10 cellular contexts compared by ENCODE assay signal in the genomic region with DNA sequence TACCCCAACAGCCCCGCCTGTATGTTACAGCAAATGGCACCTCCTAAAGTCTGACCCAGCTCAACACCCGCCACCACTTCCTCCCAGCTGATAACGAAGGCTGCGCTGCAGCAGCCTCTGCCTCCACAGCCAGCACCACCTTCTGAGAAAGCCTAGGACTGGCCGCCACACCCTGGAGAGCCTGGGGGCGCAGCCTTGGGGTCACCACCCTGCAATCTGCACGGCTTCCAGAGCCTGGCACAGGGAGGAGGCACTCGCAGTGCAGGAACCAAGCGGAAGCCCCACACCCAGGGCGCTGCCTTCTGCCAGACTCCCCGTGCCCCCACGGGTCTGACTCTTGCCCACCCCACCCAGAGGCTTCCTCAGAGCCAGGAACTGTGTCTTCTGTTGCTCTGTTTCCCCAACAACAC.
DNase-seq lines count a peak whose midpoint lies in the region; ATAC-seq lines count a peak whose summit lies in the region.
"Had no signal": no experiment of that assay in that cellular context is flagged by ENCODE, and none has a peak within 500 bp of the region (broad histone marks: within the 10 kb centered on the region; RNA-seq: fewer than 3 reads in every experiment).

No MANE protein-coding gene starts in this region.

- H3K4me1 Mint-ChIP-seq in activated CD4-positive, alpha-beta T cell treated with anti-CD3 and anti-CD28 coated beads, Interleukin-2, amount 10 ng/mL, durations not matched to agents 24 days and 14 days: peaks cover 14% of the 10 kb centered on the region
- H3K4me1 Mint-ChIP-seq in activated naive CD8-positive, alpha-beta T cell treated with anti-CD3 and anti-CD28 coated beads for 36 hours: peaks cover 20% of the 10 kb centered on the region

- peak; percentile 84 for DNase-seq in activated CD4-positive, alpha-beta T cell treated with anti-CD3 and anti-CD28 coated beads, Interleukin-2, amount 10 ng/mL, durations not matched to agents 24 days and 14 days
- peak; percentile 52 for DNase-seq in activated naive CD8-positive, alpha-beta T cell treated with anti-CD3 and anti-CD28 coated beads for 36 hours
- peak; percentile 32 for DNase-seq in stimulated activated CD8-positive, alpha-beta memory T cell treated with anti-CD3 and anti-CD28 coated beads, Interleukin-12 subunit alpha, Interleukin-12 subunit beta, amount 100 ng/mL, for 4 hours (ENCODE audit: low read depth)
- DNase-seq in amniotic stem cell (lab: John Stamatoyannopoulos, UW): no peak
- no peak for DNase-seq in HK-2 (ENCODE audit: unreplicated experiment)
- DNase-seq in posterior vena cava (ENCODE audit: low spot score): no peak
- DNase-seq: adrenal gland, DMS 273 treated with DMSO at 0.1 percent for 48 hours had no signal

- H3K9me3 ChIP-seq in KOPT-K1 (ENCODE audit: insufficient read depth, low read length, poor library complexity, severe bottlenecking): no peaks in the 10 kb centered on the region
- H3K9me3 ChIP-seq: adrenal gland had no signal

- H3K4me3 Mint-ChIP-seq in activated CD4-positive, alpha-beta T cell treated with anti-CD3 and anti-CD28 coated beads, Interleukin-2, amount 10 ng/mL, durations not matched to agents 24 days and 14 days: peak overlapping the region; percentile 18
- H3K4me3 Mint-ChIP-seq in activated naive CD8-positive, alpha-beta T cell treated with anti-CD3 and anti-CD28 coated beads for 36 hours: no peak overlapping the region

- no peaks in the 10 kb centered on the region for H3K27me3 Mint-ChIP-seq in activated CD4-positive, alpha-beta T cell treated with anti-CD3 and anti-CD28 coated beads, Interleukin-2, amount 10 ng/mL, durations not matched to agents 24 days and 14 days
- H3K27me3 Mint-ChIP-seq in activated naive CD8-positive, alpha-beta T cell treated with anti-CD3 and anti-CD28 coated beads for 36 hours: no peaks in the 10 kb centered on the region

- H3K9me3 Mint-ChIP-seq in activated CD4-positive, alpha-beta T cell treated with anti-CD3 and anti-CD28 coated beads, Interleukin-2, amount 10 ng/mL, durations not matched to agents 24 days and 14 days: no peaks in the 10 kb centered on the region
- H3K9me3 Mint-ChIP-seq in activated naive CD8-positive, alpha-beta T cell treated with anti-CD3 and anti-CD28 coated beads for 36 hours: peaks cover 1% of the 10 kb centered on the region

- peaks cover 2% of the 10 kb centered on the region for H3K36me3 Mint-ChIP-seq in activated CD4-positive, alpha-beta T cell treated with anti-CD3 and anti-CD28 coated beads, Interleukin-2, amount 10 ng/mL, durations not matched to agents 24 days and 14 days (ENCODE audit: low read depth)
- peaks cover 16% of the 10 kb centered on the region for H3K36me3 Mint-ChIP-seq in activated naive CD8-positive, alpha-beta T cell treated with anti-CD3 and anti-CD28 coated beads for 36 hours

- peaks cover 23% of the 10 kb centered on the region; the same call in 1 of the 2 replicates for H3K36me3 ChIP-seq in KOPT-K1 (ENCODE audit: insufficient read depth, low read length)
- H3K36me3 ChIP-seq: adrenal gland had no signal

- intact Hi-C loops in activated CD4-positive, alpha-beta T cell treated with anti-CD3 and anti-CD28 coated beads, Interleukin-2, amount 10 ng/mL, durations not matched to agents 24 days and 14 days (cut with micrococcal nuclease): no loop called here
- intact Hi-C loops in posterior vena cava (cut with DNase I): no loop called here

- no peak for ATAC-seq in HG03432 (IDR thresholded peaks at IDR 0.05; ENCODE audit: unreplicated experiment)

- H3K27ac Mint-ChIP-seq in activated CD4-positive, alpha-beta T cell treated with anti-CD3 and anti-CD28 coated beads, Interleukin-2, amount 10 ng/mL, durations not matched to agents 24 days and 14 days: no peak overlapping the region
- H3K27ac Mint-ChIP-seq in activated naive CD8-positive, alpha-beta T cell treated with anti-CD3 and anti-CD28 coated beads for 36 hours: peak overlapping the region; percentile 42

- H3K27ac ChIP-seq in KOPT-K1 (ENCODE audit: low read depth, low read length, poor library complexity, severe bottlenecking): peak overlapping the region; percentile 48
- H3K27ac ChIP-seq: adrenal gland had no signal

Comparison
In these comparisons a context has a peak if more than half of its experiments do, and no peak if none do; other contexts are left out.
1. DNase-seq: peak in activated CD4-positive, alpha-beta T cell treated with anti-CD3 and anti-CD28 coated beads, Interleukin-2, amount 10 ng/mL, durations not matched to agents 24 days and 14 days (single experiment), activated naive CD8-positive, alpha-beta T cell treated with anti-CD3 and anti-CD28 coated beads for 36 hours (single experiment) and stimulated activated CD8-positive, alpha-beta memory T cell treated with anti-CD3 and anti-CD28 coated beads, Interleukin-12 subunit alpha, Interleukin-12 subunit beta, amount 100 ng/mL, for 4 hours (single experiment); none in amniotic stem cell (single experiment), HK-2 (single experiment) and posterior vena cava (single experiment).